ENCODE assay signal across 13 cellular contexts in the genomic region with DNA sequence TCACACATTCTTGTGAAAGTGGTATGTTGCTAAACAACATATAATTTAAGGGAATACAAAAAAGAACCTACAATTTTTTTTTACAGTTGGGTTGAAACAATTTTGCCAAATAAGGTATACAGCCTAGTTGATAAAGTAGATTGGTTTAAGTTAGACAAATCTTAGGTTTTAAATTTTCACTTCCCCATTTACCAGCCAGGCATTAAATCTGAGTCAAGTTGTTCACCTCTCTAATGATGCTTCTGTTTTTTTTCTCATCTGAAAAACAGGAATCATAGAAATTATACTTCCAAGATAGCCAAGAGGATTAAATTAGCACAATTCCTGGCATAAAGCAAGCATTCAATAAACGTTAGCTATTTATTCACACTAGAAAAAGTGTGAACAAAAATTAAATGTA. TPM values are rescaled to one million over a fixed set of nuclear protein-coding genes. Genes with fewer than 3 reads are reported as not detected.
DNase-seq lines count a peak whose midpoint lies in the region; ATAC-seq, FAIRE-seq and TF ChIP-seq lines count a peak whose summit lies in the region.
"Had no signal": no experiment of that assay in that cellular context is flagged by ENCODE, and none has a peak within 500 bp of the region (broad histone marks: within the 10 kb centered on the region; RNA-seq: fewer than 3 reads in every experiment).

No MANE protein-coding gene starts in this region.

- no peak for TF ChIP-seq RAD21 in GM12878 (IDR thresholded peaks at IDR 0.05; ENCODE audit: insufficient read depth, low read depth, low read length)

- TF ChIP-seq CTCF in GM12878 (IDR thresholded peaks at IDR 0.05 in 2 of 3, conservative IDR thresholded peaks at IDR 0.05 in 1 of 3; ENCODE audit: control insufficient read depth in 2 of 3, extremely low read depth in 1 of 3, insufficient read depth in 1 of 3, low read depth in 3 of 3, low read length in 3 of 3) = no peak

- H4K20me1 ChIP-seq in GM12878 (ENCODE audit: control insufficient read depth, insufficient read depth) = no peaks in the 10 kb centered on the region

- H3K9me3 ChIP-seq in GM12878 (replicated peaks; ENCODE audit: control insufficient read depth, insufficient read depth, low read length) = no peaks in the 10 kb centered on the region
- H3K9me3 ChIP-seq: Caco-2 had no signal

- intact Hi-C loops in GM12878 (cut with micrococcal nuclease; ENCODE audit: unreplicated experiment) = no loop called here

- H3K36me3 ChIP-seq in GM12878 (ENCODE audit: control insufficient read depth in 2 of 2, insufficient read depth in 2 of 2, low read length in 1 of 2) = peaks cover 0 to 8% of the 10 kb centered on the region in 2 experiments; a peak in 3 of 4 replicates

- no peak overlapping the region for H2AFZ ChIP-seq in GM12878 (ENCODE audit: control insufficient read depth, low read depth, low read length)

- 0% methylated on average over 1 of the region's 1 CpG for WGBS in GM12878 (ENCODE audit: insufficient coverage, insufficient replicate concordance, low lambda C conversion rate, missing lambda C conversion rate)

- H3K4me2 ChIP-seq in GM12878 (ENCODE audit: control insufficient read depth, insufficient read depth) = peak overlapping the region; percentile 54; the same call in 1 of the 2 replicates

- SMC1A ChIA-PET in GM12878 (lab: Charles Lee; ENCODE audit: uncharacterized antibody, unreplicated experiment) = interaction anchor here (1.0 to 2.2 kb wide), 13 partner anchors 9 to 57 kb away, joined by 3 to 18 read pairs (median 4); no protein-coding TSS in a partner anchor

- no peak for FAIRE-seq in GM12878 (lab: Jason Lieb, UNC)

- CTCF ChIA-PET in GM12878 (lab: Yijun Ruan, JAX) = interaction anchor here (0.7 to 2.0 kb wide), 5 partner anchors 10 to 34 kb away, joined by 3 to 8 read pairs (median 5); no protein-coding TSS in a partner anchor

- H3K4me3 ChIP-seq in GM12878 = no peak overlapping the region

- H3K4me1 ChIP-seq in GM12878 (ENCODE audit: control insufficient read depth, insufficient read depth, low read length) = peaks cover 11% of the 10 kb centered on the region; the same call in 1 of the 2 replicates
- H3K4me1 ChIP-seq: Caco-2 had no signal

- ATAC-seq in GM18868 (IDR thresholded peaks at IDR 0.05; ENCODE audit: unreplicated experiment) (peak; percentile 93), GM21786 (IDR thresholded peaks at IDR 0.05; ENCODE audit: unreplicated experiment) (peak; percentile 95), HG03354 (IDR thresholded peaks at IDR 0.05; ENCODE audit: poor library complexity, severe bottlenecking, unreplicated experiment) (peak; percentile 90), GM12878 (peak; percentile 99)
- ATAC-seq: sciatic nerve had no signal

- no peaks in the 10 kb centered on the region for H3K27me3 ChIP-seq in GM12878 (replicated peaks in 1 of 2; ENCODE audit: control insufficient read depth in 2 of 2, insufficient read depth in 2 of 2, low read length in 1 of 2)

- no peaks in the 10 kb centered on the region for H3K79me2 ChIP-seq in GM12878 (ENCODE audit: control insufficient read depth, insufficient read depth, low read length)

- DNase-seq in GM12878 (ENCODE audit: low read depth, low spot score) (peak; percentile 45), DMS79 treated with DMSO at 0.1 percent for 48 hours (lab: John Stamatoyannopoulos, UW) (no peak), G401 (ENCODE audit: low spot score) (no peak), NCI-H1694 (lab: John Stamatoyannopoulos, UW) (no peak), NCI-H2107 treated with DMSO at 0.1 percent for 48 hours (lab: John Stamatoyannopoulos, UW; ENCODE audit: unreplicated experiment) (no peak)
- DNase-seq: activated naive CD4-positive, alpha-beta T cell treated with anti-CD3 and anti-CD28 coated beads, Interleukin-2, amount 10 ng/mL, durations not matched to agents 7 days and 5 days; Caco-2; dermis blood vessel endothelial cell; head of caudate nucleus had no signal

- POLR2A ChIA-PET in GM12878 (lab: Charles Lee) = interaction anchor here (1.1 to 1.4 kb wide), 2 partner anchors 9 to 13 kb away, joined by 3 read pairs; no protein-coding TSS in a partner anchor

- BruUV-seq in GM12878 (replicated peaks; lab: Mats Ljungman, UMichigan) = no TSS peak

- in situ Hi-C loops in GM12878 (cut with MboI) = no loop called here
- in situ Hi-C loops in G401 (cut with HindIII; ENCODE audit: low sequenced_read_pairs) = no loop called here

- TF ChIP-seq EP300 in GM12878 (IDR thresholded peaks at IDR 0.05; ENCODE audit: borderline replicate concordance in 1 of 2, control insufficient read depth in 1 of 2, low read depth in 2 of 2, low read length in 2 of 2) = peak in 1 of 2 experiments; percentile 74; a peak in 3 of 4 replicates

- RAD21 ChIA-PET in GM12878 (lab: Charles Lee; ENCODE audit: unreplicated experiment) = interaction anchor here (0.8 to 1.8 kb wide), 5 partner anchors 26 to 100 kb away, joined by 3 to 4 read pairs (median 4); no protein-coding TSS in a partner anchor

- no peak for TF ChIP-seq POLR2A in GM12878 (IDR thresholded peaks at IDR 0.05; ENCODE audit: low read depth, low read length)

- peak overlapping the region; percentile 79 for H3K27ac ChIP-seq in GM12878 (ENCODE audit: control insufficient read depth, insufficient read depth)

- H3K9ac ChIP-seq in GM12878 (ENCODE audit: control insufficient read depth, insufficient read depth, low read length) = no peak overlapping the region

TF ChIP-seq in GM12878, 131 proteins besides CTCF, POLR2A, EP300 and RAD21 (continues in another document):
- TF ChIP-seq LARP7 (IDR thresholded peaks at IDR 0.05) (no peak), BCL11A (IDR thresholded peaks at IDR 0.05; ENCODE audit: low read depth, low read length) (peak; percentile 53; the same call in 1 of the 2 replicates), MTA2 (IDR thresholded peaks at IDR 0.05; ENCODE audit: low read depth) (peak; percentile 81), JUNB (IDR thresholded peaks at IDR 0.05) (peak; percentile 39), ZNF384 (IDR thresholded peaks at IDR 0.05; ENCODE audit: borderline replicate concordance, low read depth, low read length) (peak; percentile 89), CEBPB (IDR thresholded peaks at IDR 0.05; ENCODE audit: borderline replicate concordance in 1 of 2, low read depth in 2 of 2, low read length in 2 of 2) (no peak), SPI1 (IDR thresholded peaks at IDR 0.05; ENCODE audit: borderline replicate concordance, insufficient read depth, low read depth, low read length) (peak; percentile 96), TAF1 (IDR thresholded peaks at IDR 0.05; ENCODE audit: borderline replicate concordance, low read depth, low read length) (no peak)
- TF ChIP-seq, protein P1, sequence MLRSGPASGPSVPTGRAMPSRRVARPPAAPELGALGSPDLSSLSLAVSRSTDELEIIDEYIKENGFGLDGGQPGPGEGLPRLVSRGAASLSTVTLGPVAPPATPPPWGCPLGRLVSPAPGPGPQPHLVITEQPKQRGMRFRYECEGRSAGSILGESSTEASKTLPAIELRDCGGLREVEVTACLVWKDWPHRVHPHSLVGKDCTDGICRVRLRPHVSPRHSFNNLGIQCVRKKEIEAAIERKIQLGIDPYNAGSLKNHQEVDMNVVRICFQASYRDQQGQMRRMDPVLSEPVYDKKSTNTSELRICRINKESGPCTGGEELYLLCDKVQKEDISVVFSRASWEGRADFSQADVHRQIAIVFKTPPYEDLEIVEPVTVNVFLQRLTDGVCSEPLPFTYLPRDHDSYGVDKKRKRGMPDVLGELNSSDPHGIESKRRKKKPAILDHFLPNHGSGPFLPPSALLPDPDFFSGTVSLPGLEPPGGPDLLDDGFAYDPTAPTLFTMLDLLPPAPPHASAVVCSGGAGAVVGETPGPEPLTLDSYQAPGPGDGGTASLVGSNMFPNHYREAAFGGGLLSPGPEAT (IDR thresholded peaks at IDR 0.05; ENCODE audit: low read depth) = peak; percentile 55

RNA-seq across cellular contexts. Expression of a gene that starts 45.2 kb away (rescaled TPM):
- 72.3 and 76.3 TPM in 2 replicates for total RNA-seq in GM12878 (2013; cell fraction: nucleolus; rRNA removed)
- total RNA-seq in GM12878 (2014; rRNA removed) (15.1 and 17.9 TPM in 2 replicates), GM12878 (2014; rRNA removed; fragmentation: Illumina TruSeq; extraction: Trizol) (18.2 and 18.9 TPM in 2 replicates), GM12878 (2021) (18.5 and 20.4 TPM in 2 replicates)
- polyA plus RNA-seq in GM12878 (2011; ENCODE audit: low read depth) = 11.2 TPM
- polyA plus RNA-seq in GM12878 (2011; rRNA removed) (38.2 and 46.2 TPM in 2 replicates), GM12878 (2014; fragmentation: Illumina TruSeq; extraction: Trizol) (12.9 and 18.6 TPM in 2 replicates), GM12878 (2014; fragmentation: Nextera tagmentation; extraction: Ambion mirVana) (1 to 10 TPM; 3.4 to 5.9 TPM), GM12878 (2014; rRNA removed) (9.9 and 11.5 TPM in 2 replicates), GM12878 (2016; fragmentation: Nextera tagmentation; extraction: Ambion mirVana) (1 to 10 TPM; 2.8 to 3.0 TPM)
- 24.4 and 30.0 TPM in 2 replicates for polyA plus RNA-seq in GM12878 (2011; cell fraction: cytosol; rRNA removed)
- polyA plus RNA-seq in GM12878 (2011; cell fraction: nucleus; rRNA removed) = 23.6 and 32.5 TPM in 2 replicates
- 9.7 and 11.7 TPM in 2 replicates for polyA plus RNA-seq in GM12878 (2012)
- polyA minus RNA-seq in GM12878 (2011; rRNA and poly(A)+ RNA removed) = 121 and 149 TPM in 2 replicates
- polyA minus RNA-seq in GM12878 (2011; cell fraction: cytosol; rRNA and poly(A)+ RNA removed) = 39.9 and 47.0 TPM in 2 replicates
- polyA minus RNA-seq in GM12878 (2011; cell fraction: nucleus; rRNA and poly(A)+ RNA removed) = 44.7 and 55.4 TPM in 2 replicates
- total RNA-seq in G401 (2014; rRNA removed; shearing (Covaris generic)) = 15.0 and 25.5 TPM in 2 replicates
